Comparison of ENCODE assay signal across 1 cellular context in genomic region chr12:93122569-93123091, GRCh38.
TF ChIP-seq lines count a peak whose summit lies in the region.

No MANE protein-coding gene starts in this region.

TF ChIP-seq in HepG2, 621 proteins besides CTCF, POLR2A, EP300 and RAD21 (continued from another document and continues in another):
- no peak for TF ChIP-seq NFAT5 (CRISPR knock-in tag; IDR thresholded peaks at IDR 0.05)
- no peak for TF ChIP-seq ZNF672 (CRISPR knock-in tag; IDR thresholded peaks at IDR 0.05)
- TF ChIP-seq SALL1 (CRISPR knock-in tag; IDR thresholded peaks at IDR 0.05) = peak; percentile 22; the same call in 1 of the 2 replicates
- TF ChIP-seq U2AF1 (optimal IDR thresholded peaks at IDR 0.05; ENCODE audit: low read depth, low read length) = no peak
- TF ChIP-seq HBP1 (CRISPR knock-in tag; IDR thresholded peaks at IDR 0.05; ENCODE audit: low read depth) = no peak
- no peak for TF ChIP-seq FOXK2 (IDR thresholded peaks at IDR 0.05)
- TF ChIP-seq SOX6 (IDR thresholded peaks at IDR 0.05) = no peak
- peak; percentile 86 for TF ChIP-seq SOX6 (CRISPR knock-in tag; IDR thresholded peaks at IDR 0.05)
- no peak for TF ChIP-seq HIC2 (CRISPR knock-in tag; IDR thresholded peaks at IDR 0.05; ENCODE audit: low read depth)
- TF ChIP-seq ZNF577 (CRISPR knock-in tag; IDR thresholded peaks at IDR 0.05; ENCODE audit: borderline replicate concordance, low read depth) = no peak
- TF ChIP-seq RELA (CRISPR knock-in tag; IDR thresholded peaks at IDR 0.05) = no peak
- no peak for TF ChIP-seq ADNP (CRISPR knock-in tag; IDR thresholded peaks at IDR 0.05)
- TF ChIP-seq ZNF777 (CRISPR knock-in tag; IDR thresholded peaks at IDR 0.05) = no peak
- no peak for TF ChIP-seq MEIS1 (CRISPR knock-in tag; IDR thresholded peaks at IDR 0.05; ENCODE audit: borderline replicate concordance)
- 0 out of 2 replicates have a peak, but pooled peaks have one; percentile 50 for TF ChIP-seq KDM6A (CRISPR knock-in tag; IDR thresholded peaks at IDR 0.05; ENCODE audit: low read depth)
- TF ChIP-seq ZSCAN20 (CRISPR knock-in tag; IDR thresholded peaks at IDR 0.05; ENCODE audit: borderline replicate concordance) = no peak
- TF ChIP-seq ELF4 (CRISPR knock-in tag; IDR thresholded peaks at IDR 0.05; ENCODE audit: borderline replicate concordance) = no peak
- TF ChIP-seq MTA3 (CRISPR knock-in tag; IDR thresholded peaks at IDR 0.05) = no peak
- no peak for TF ChIP-seq THYN1 (CRISPR knock-in tag; IDR thresholded peaks at IDR 0.05; ENCODE audit: borderline replicate concordance, low read depth)
- no peak for TF ChIP-seq ZNF225 (CRISPR knock-in tag; IDR thresholded peaks at IDR 0.05)
- no peak for TF ChIP-seq ZNF20 (CRISPR knock-in tag; IDR thresholded peaks at IDR 0.05)
- no peak for TF ChIP-seq FOXM1 (CRISPR knock-in tag; IDR thresholded peaks at IDR 0.05)
- TF ChIP-seq TRIM24 (CRISPR knock-in tag; IDR thresholded peaks at IDR 0.05) = no peak
- no peak for TF ChIP-seq E2F1 (CRISPR knock-in tag; IDR thresholded peaks at IDR 0.05)
- no peak for TF ChIP-seq ZFP41 (CRISPR knock-in tag; IDR thresholded peaks at IDR 0.05; ENCODE audit: borderline replicate concordance)
- TF ChIP-seq RFX1 (IDR thresholded peaks at IDR 0.05) = no peak
- TF ChIP-seq ZNF501 (CRISPR knock-in tag; IDR thresholded peaks at IDR 0.05) = no peak
- no peak for TF ChIP-seq BCL3 (CRISPR knock-in tag; IDR thresholded peaks at IDR 0.05)
- no peak for TF ChIP-seq ZNF484 (CRISPR knock-in tag; IDR thresholded peaks at IDR 0.05; ENCODE audit: borderline replicate concordance, low read depth)
- no peak for TF ChIP-seq JARID2 (CRISPR knock-in tag; IDR thresholded peaks at IDR 0.05; ENCODE audit: insufficient replicate concordance)
- TF ChIP-seq MAX (IDR thresholded peaks at IDR 0.05) = peak; percentile 34; the same call in 1 of the 2 replicates
- no peak for TF ChIP-seq ZBTB38 (CRISPR knock-in tag; IDR thresholded peaks at IDR 0.05)
- peak; percentile 79 for TF ChIP-seq ISL2 (CRISPR knock-in tag; IDR thresholded peaks at IDR 0.05)
- no peak for TF ChIP-seq PHB2 (IDR thresholded peaks at IDR 0.05; ENCODE audit: partially characterized antibody)
- TF ChIP-seq BCL6 (CRISPR knock-in tag; IDR thresholded peaks at IDR 0.05) = no peak; the same call in 1 of the 2 replicates
- TF ChIP-seq ZMYM3 (CRISPR knock-in tag; IDR thresholded peaks at IDR 0.05) = no peak
- TF ChIP-seq MBNL3 (CRISPR knock-in tag; conservative IDR thresholded peaks at IDR 0.05) = no peak
- no peak for TF ChIP-seq MTA1 (CRISPR knock-in tag; IDR thresholded peaks at IDR 0.05; ENCODE audit: borderline replicate concordance)
- TF ChIP-seq ZNF616 (CRISPR knock-in tag; IDR thresholded peaks at IDR 0.05; ENCODE audit: low read depth) = no peak
- TF ChIP-seq ZNF580 (CRISPR knock-in tag; IDR thresholded peaks at IDR 0.05; ENCODE audit: borderline replicate concordance, low read depth) = no peak; the same call in 1 of the 2 replicates
- no peak for TF ChIP-seq ZNF34 (CRISPR knock-in tag; IDR thresholded peaks at IDR 0.05; ENCODE audit: borderline replicate concordance)
- TF ChIP-seq IRF9 (CRISPR knock-in tag; IDR thresholded peaks at IDR 0.05; ENCODE audit: borderline replicate concordance) = no peak
- no peak for TF ChIP-seq CBFB (CRISPR knock-in tag; IDR thresholded peaks at IDR 0.05)
- TF ChIP-seq KDM4B (CRISPR knock-in tag; IDR thresholded peaks at IDR 0.05) = no peak
- no peak for TF ChIP-seq ZNF883 (CRISPR knock-in tag; IDR thresholded peaks at IDR 0.05; ENCODE audit: not compliant biosample characterization)
- TF ChIP-seq ZNF256 (CRISPR knock-in tag; conservative IDR thresholded peaks at IDR 0.05) = no peak
- no peak for TF ChIP-seq ZNF816 (CRISPR knock-in tag; IDR thresholded peaks at IDR 0.05; ENCODE audit: borderline replicate concordance)
- TF ChIP-seq AGO2 (optimal IDR thresholded peaks at IDR 0.05; ENCODE audit: low read depth, low read length) = no peak
- TF ChIP-seq ARID4A (CRISPR knock-in tag; IDR thresholded peaks at IDR 0.05; ENCODE audit: borderline replicate concordance) = peak; percentile 18; the same call in 1 of the 2 replicates
- TF ChIP-seq LBX2 (CRISPR knock-in tag; IDR thresholded peaks at IDR 0.05; ENCODE audit: borderline replicate concordance) = no peak
- TF ChIP-seq E2F5 (CRISPR knock-in tag; conservative IDR thresholded peaks at IDR 0.05) = no peak
